In the genomic region with DNA sequence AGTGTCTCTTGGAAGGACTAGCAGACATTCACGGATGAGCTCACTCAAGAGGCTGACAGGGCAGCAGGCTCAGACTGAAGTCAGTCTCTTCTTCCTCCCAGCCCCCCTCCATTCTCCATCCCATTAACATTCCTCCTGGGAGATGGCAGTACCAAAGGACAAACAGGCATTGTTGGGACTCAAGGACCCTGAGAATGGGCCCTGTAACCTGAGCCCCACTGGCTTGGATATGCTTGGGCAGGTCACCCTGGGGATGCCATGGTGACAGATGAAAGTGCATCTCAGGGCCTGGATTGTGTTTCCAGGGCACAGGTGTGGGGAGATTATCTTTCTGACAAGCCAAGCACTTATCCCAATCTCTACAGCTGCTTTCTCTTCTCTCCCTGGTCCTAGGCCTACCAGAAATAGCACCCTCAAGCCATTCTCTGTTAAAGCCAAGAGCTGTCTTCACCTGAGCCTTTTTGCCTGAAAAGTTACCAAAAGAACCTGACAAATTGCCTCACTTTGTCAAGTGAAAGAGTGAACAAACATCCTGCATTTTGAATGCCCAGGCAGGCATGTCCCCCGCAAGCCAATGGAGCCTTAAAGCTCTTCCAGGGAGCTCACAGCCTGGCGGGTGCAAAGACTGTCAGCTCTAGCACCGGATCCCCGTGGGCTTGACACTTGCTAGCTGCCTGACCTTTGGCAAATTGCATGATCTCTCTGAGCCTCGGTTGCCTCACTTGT, we compare ENCODE assay signal across 14 cellular contexts.
DNase-seq lines count a peak whose midpoint lies in the region; ATAC-seq and TF ChIP-seq lines count a peak whose summit lies in the region.
"Had no signal": no experiment of that assay in that cellular context is flagged by ENCODE, and none has a peak within 500 bp of the region (broad histone marks: within the 10 kb centered on the region; RNA-seq: fewer than 3 reads in every experiment).

No MANE protein-coding gene starts in this region.

- H3K9me3 ChIP-seq in CD8-positive, alpha-beta T cell (ENCODE audit: low read length) = no peaks in the 10 kb centered on the region
- H3K9me3 ChIP-seq: breast epithelium, heart left ventricle had no signal

- peak; percentile 97 for ATAC-seq in GM23338
- no peak for ATAC-seq in HG02678 (IDR thresholded peaks at IDR 0.05; ENCODE audit: unreplicated experiment)
- no peak for ATAC-seq in CD8-positive, alpha-beta T cell
- ATAC-seq: heart left ventricle, T-cell had no signal

- H3K4me3 Mint-ChIP-seq in GM23338 (peak overlapping the region; percentile 21; the same call in 1 of the 3 replicates), mesothelial cell of epicardium (no peak overlapping the region)
- H3K4me3 Mint-ChIP-seq in activated naive CD8-positive, alpha-beta T cell treated with anti-CD3 and anti-CD28 coated beads for 36 hours = no peak overlapping the region
- H3K4me3 Mint-ChIP-seq in CD8-positive, alpha-beta T cell = no peak overlapping the region
- H3K4me3 Mint-ChIP-seq: T-cell had no signal

- no peak overlapping the region for H3K4me3 ChIP-seq in GM23338
- H3K4me3 ChIP-seq in CD8-positive, alpha-beta T cell (ENCODE audit: low read depth, low read length) = no peak overlapping the region
- H3K4me3 ChIP-seq: breast epithelium, heart left ventricle had no signal

- 0 out of 2 replicates have a peak, but pooled peaks cover 4% of the 10 kb centered on the region for H3F3A ChIP-seq in GM23338 (replicated peaks; ENCODE audit: low read depth)

- H3K36me3 ChIP-seq in GM23338 (ENCODE audit: insufficient read depth) = no peaks in the 10 kb centered on the region
- no peaks in the 10 kb centered on the region for H3K36me3 ChIP-seq in CD8-positive, alpha-beta T cell (ENCODE audit: insufficient read depth, low read length)
- H3K36me3 ChIP-seq: breast epithelium, heart left ventricle had no signal

- peaks cover 30% of the 10 kb centered on the region for H3K4me1 ChIP-seq in GM23338 (ENCODE audit: insufficient read depth)
- no peaks in the 10 kb centered on the region for H3K4me1 ChIP-seq in CD8-positive, alpha-beta T cell (ENCODE audit: insufficient read depth, low read length)
- H3K4me1 ChIP-seq: breast epithelium had no signal

- TF ChIP-seq CTCF in GM23338 (conservative IDR thresholded peaks at IDR 0.05; ENCODE audit: low read depth in 2 of 2) (no peak), mesothelial cell of epicardium (IDR thresholded peaks at IDR 0.05; ENCODE audit: unreplicated experiment) (no peak)
- no peak for TF ChIP-seq CTCF in CD8-positive, alpha-beta T cell (IDR thresholded peaks at IDR 0.05)

- 0 out of 2 replicates have a peak overlapping the region, but pooled peaks have one; percentile 45 for H3K27ac ChIP-seq in GM23338 (ENCODE audit: low read depth)
- H3K27ac ChIP-seq in CD8-positive, alpha-beta T cell (ENCODE audit: low read depth, low read length) = no peak overlapping the region
- H3K27ac ChIP-seq: breast epithelium, heart left ventricle had no signal

- H3K36me3 Mint-ChIP-seq in GM23338 (ENCODE audit: low read depth) = no peaks in the 10 kb centered on the region
- peaks cover 4% of the 10 kb centered on the region for H3K36me3 Mint-ChIP-seq in mesothelial cell of epicardium
- no peaks in the 10 kb centered on the region for H3K36me3 Mint-ChIP-seq in activated naive CD8-positive, alpha-beta T cell treated with anti-CD3 and anti-CD28 coated beads for 36 hours
- H3K36me3 Mint-ChIP-seq in CD8-positive, alpha-beta T cell = no peaks in the 10 kb centered on the region
- H3K36me3 Mint-ChIP-seq: IgD-negative memory B cell, T-cell had no signal

- H2AFZ ChIP-seq in GM23338 = no peak overlapping the region

- no peaks in the 10 kb centered on the region for H3K27me3 ChIP-seq in GM23338 (ENCODE audit: insufficient read depth)
- H3K27me3 ChIP-seq in CD8-positive, alpha-beta T cell (ENCODE audit: insufficient read depth, low read length) = no peaks in the 10 kb centered on the region
- H3K27me3 ChIP-seq: breast epithelium had no signal

- H3K4me2 ChIP-seq in GM23338 = peak overlapping the region; percentile 59

- CTCF ChIA-PET in CD8-positive, alpha-beta T cell (lab: Charles Lee) = no interaction called here

- peak; percentile 91 for DNase-seq in GM23338 (ENCODE audit: low spot score)
- DNase-seq in NCI-H2029 (lab: John Stamatoyannopoulos, UW) = peak; percentile 95
- peak; percentile 86 for DNase-seq in RPMI8226
- DNase-seq in mesothelial cell of epicardium (ENCODE audit: low spot score in 2 of 2, unreplicated experiment in 2 of 2) = no peak
- no peak for DNase-seq in T-helper 9 cell
- DNase-seq in activated naive CD8-positive, alpha-beta T cell treated with anti-CD3 and anti-CD28 coated beads for 36 hours = no peak
- no peak for DNase-seq in CD8-positive, alpha-beta T cell
- DNase-seq: activated CD4-positive, alpha-beta T cell treated with anti-CD3 and anti-CD28 coated beads, Interleukin-2, amount 50 U/mL, for 4 hours; GDM1; heart left ventricle; T-cell had no signal

- no peaks in the 10 kb centered on the region for H3K9me2 ChIP-seq in GM23338 (ENCODE audit: insufficient read depth)

- H4K20me1 ChIP-seq in GM23338 (replicated peaks; ENCODE audit: insufficient read depth) = no peaks in the 10 kb centered on the region

- no peaks in the 10 kb centered on the region for H3K9me3 Mint-ChIP-seq in GM23338
- H3K9me3 Mint-ChIP-seq in mesothelial cell of epicardium = no peaks in the 10 kb centered on the region
- H3K9me3 Mint-ChIP-seq in activated naive CD8-positive, alpha-beta T cell treated with anti-CD3 and anti-CD28 coated beads for 36 hours = no peaks in the 10 kb centered on the region
- no peaks in the 10 kb centered on the region for H3K9me3 Mint-ChIP-seq in CD8-positive, alpha-beta T cell
- H3K9me3 Mint-ChIP-seq: T-cell had no signal

- no peaks in the 10 kb centered on the region for H3K79me2 ChIP-seq in GM23338 (replicated peaks; ENCODE audit: insufficient read depth)

- H3K4me1 Mint-ChIP-seq in GM23338 (peaks cover 46% of the 10 kb centered on the region), mesothelial cell of epicardium (peaks cover 70% of the 10 kb centered on the region)
- no peaks in the 10 kb centered on the region for H3K4me1 Mint-ChIP-seq in activated naive CD8-positive, alpha-beta T cell treated with anti-CD3 and anti-CD28 coated beads for 36 hours
- no peaks in the 10 kb centered on the region for H3K4me1 Mint-ChIP-seq in CD8-positive, alpha-beta T cell (ENCODE audit: low read depth)
- H3K4me1 Mint-ChIP-seq: IgD-negative memory B cell, T-cell had no signal

- POLR2A ChIA-PET in CD8-positive, alpha-beta T cell (lab: Charles Lee) = no interaction called here

- peaks cover 3% of the 10 kb centered on the region for H3K27me3 Mint-ChIP-seq in GM23338 (ENCODE audit: insufficient read depth, low read depth, poor library complexity)
- H3K27me3 Mint-ChIP-seq in mesothelial cell of epicardium (ENCODE audit: low read depth) = no peaks in the 10 kb centered on the region
- H3K27me3 Mint-ChIP-seq in activated naive CD8-positive, alpha-beta T cell treated with anti-CD3 and anti-CD28 coated beads for 36 hours = peaks cover 24% of the 10 kb centered on the region
- peaks cover 6% of the 10 kb centered on the region for H3K27me3 Mint-ChIP-seq in CD8-positive, alpha-beta T cell (ENCODE audit: low read depth)

- intact Hi-C loops in CD8-positive, alpha-beta T cell (cut with DNase I, micrococcal nuclease) = no loop called here

- no peak overlapping the region for H3K27ac Mint-ChIP-seq in GM23338
- peak overlapping the region; percentile 82 for H3K27ac Mint-ChIP-seq in mesothelial cell of epicardium
- H3K27ac Mint-ChIP-seq in activated naive CD8-positive, alpha-beta T cell treated with anti-CD3 and anti-CD28 coated beads for 36 hours = no peak overlapping the region
- no peak overlapping the region for H3K27ac Mint-ChIP-seq in CD8-positive, alpha-beta T cell
- H3K27ac Mint-ChIP-seq: IgD-negative memory B cell, T-cell had no signal

TF ChIP-seq in GM23338, 12 proteins besides CTCF, POLR2A, EP300 and RAD21 (continues in another document):
- TF ChIP-seq JUNB (IDR thresholded peaks at IDR 0.05; ENCODE audit: unreplicated experiment) = no peak

Comparison
In these comparisons a context has a peak if more than half of its experiments do, and no peak if none do; other contexts are left out.
1. DNase-seq: peak in GM23338 (single experiment), NCI-H2029 (single experiment) and RPMI8226 (single experiment); none in mesothelial cell of epicardium (0 of 2), T-helper 9 cell (single experiment), activated naive CD8-positive, alpha-beta T cell treated with anti-CD3 and anti-CD28 coated beads for 36 hours (single experiment) and CD8-positive, alpha-beta T cell (0 of 7).